ENCODE assay signal across 1 cellular context in the genomic region with DNA sequence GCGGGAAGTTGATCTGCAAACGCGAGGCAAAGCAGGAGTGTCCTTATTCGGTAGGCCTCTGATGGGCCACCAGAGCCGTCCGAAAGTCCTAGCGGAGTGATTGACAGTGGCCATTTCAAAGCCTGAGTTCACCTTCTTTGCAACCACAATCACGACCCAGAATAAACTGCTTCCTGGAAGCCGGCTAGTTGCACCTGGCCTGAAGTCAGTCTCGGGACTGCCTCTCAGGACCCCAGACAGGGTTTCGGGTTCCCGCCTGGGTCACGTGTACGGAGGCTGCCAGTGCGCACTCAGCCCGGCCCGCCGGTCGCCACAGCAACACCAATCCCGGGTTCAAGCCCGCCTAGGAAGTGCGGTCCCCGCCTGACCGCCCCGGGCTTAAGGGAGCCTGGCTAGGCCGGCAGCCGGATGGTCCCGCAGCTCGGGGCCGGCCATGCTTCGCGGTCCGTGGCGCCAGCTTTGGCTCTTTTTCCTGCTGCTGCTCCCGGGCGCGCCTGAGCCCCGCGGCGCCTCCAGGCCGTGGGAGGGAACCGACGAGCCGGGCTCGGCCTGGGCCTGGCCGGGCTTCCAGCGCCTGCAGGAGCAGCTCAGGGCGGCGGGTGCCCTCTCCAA.
A peak's percentile ranks its signal among the peaks of the same experiment; 100 is the strongest.
TF ChIP-seq lines count a peak whose summit lies in the region.

TOR3A (plus strand) TSS at position 375 of the 612 bp plus-strand sequence; CDS start at position 434, 59 bp downstream.

TF ChIP-seq in HCT116, 20 proteins besides CTCF, POLR2A, EP300 and RAD21 (continued from another document):
- TF ChIP-seq, protein P1, sequence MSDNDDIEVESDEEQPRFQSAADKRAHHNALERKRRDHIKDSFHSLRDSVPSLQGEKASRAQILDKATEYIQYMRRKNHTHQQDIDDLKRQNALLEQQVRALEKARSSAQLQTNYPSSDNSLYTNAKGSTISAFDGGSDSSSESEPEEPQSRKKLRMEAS (IDR thresholded peaks at IDR 0.05): peak; percentile 89
- no peak for TF ChIP-seq CBX3 (IDR thresholded peaks at IDR 0.05; ENCODE audit: low read depth)
- no peak for TF ChIP-seq EGR1 (IDR thresholded peaks at IDR 0.05; ENCODE audit: low read depth)
- TF ChIP-seq ZFX (IDR thresholded peaks at IDR 0.05): peak; percentile 93; the same call in 1 of the 2 replicates
- TF ChIP-seq FOSL1 (IDR thresholded peaks at IDR 0.05; ENCODE audit: low read depth): no peak
- TF ChIP-seq YY1 (IDR thresholded peaks at IDR 0.05; ENCODE audit: extremely low read depth, insufficient replicate concordance, low read depth, low read length): no peak
